11 cellular contexts compared by ENCODE assay signal in genomic region chr3:46539443-46540005, GRCh38. TPM values are rescaled to one million over a fixed set of nuclear protein-coding genes. Genes with fewer than 3 reads are reported as not detected.
DNase-seq lines count a peak whose midpoint lies in the region; ATAC-seq, FAIRE-seq and TF ChIP-seq lines count a peak whose summit lies in the region.
"Had no signal": no experiment of that assay in that cellular context is flagged by ENCODE, and none has a peak within 500 bp of the region (broad histone marks: within the 10 kb centered on the region; RNA-seq: fewer than 3 reads in every experiment).

No MANE protein-coding gene starts in this region.

- peaks cover 15% of the 10 kb centered on the region for H3F3A ChIP-seq in Loucy (ENCODE audit: low read depth)

- 91% methylated on average over 9 of the region's 9 CpGs for WGBS in K562 (ENCODE audit: insufficient coverage, low coverage, missing lambda C conversion rate)
- 90 to 93% (median 90%) methylated on average over 9 of the region's 9 CpGs for WGBS in psoas muscle, 3 donors

- no peaks in the 10 kb centered on the region for H3K79me2 ChIP-seq in Loucy (ENCODE audit: insufficient read depth, low read length)
- H3K79me2 ChIP-seq in K562 (ENCODE audit: control insufficient read depth, insufficient read depth, low read length): no peaks in the 10 kb centered on the region

- in situ Hi-C loops in K562 (cut with MboI) (no loop called here), GM13976 (cut with MboI; ENCODE audit: low sequenced_read_pairs, unreplicated experiment) (no loop called here)

- H3K36me3 ChIP-seq in Loucy (ENCODE audit: insufficient read depth, low read length) (no peaks in the 10 kb centered on the region), K562 (ENCODE audit: control insufficient read depth, insufficient read depth, low read length) (no peaks in the 10 kb centered on the region), psoas muscle (ENCODE audit: insufficient read depth in 1 of 2, low read depth in 1 of 2) (peaks cover 3 to 88% of the 10 kb centered on the region in 2 donors)

- H3K9me3 ChIP-seq in Loucy (ENCODE audit: insufficient read depth, low read depth, low read length): no peaks in the 10 kb centered on the region
- H3K9me3 ChIP-seq in K562 (replicated peaks; ENCODE audit: control insufficient read depth, insufficient read depth, low read depth, low read length): no peaks in the 10 kb centered on the region
- no peaks in the 10 kb centered on the region for H3K9me3 ChIP-seq in psoas muscle

- TF ChIP-seq CTCF in Loucy (conservative IDR thresholded peaks at IDR 0.05; ENCODE audit: low read length) (no peak), K562 (IDR thresholded peaks at IDR 0.05 in 2 of 3, conservative IDR thresholded peaks at IDR 0.05 in 1 of 3; ENCODE audit: insufficient read depth in 2 of 3, low read depth in 1 of 3, low read length in 3 of 3) (no peak), psoas muscle (IDR thresholded peaks at IDR 0.05) (no peak), GM13976 (IDR thresholded peaks at IDR 0.05; ENCODE audit: borderline replicate concordance, control extremely low read depth, extremely low read depth, insufficient read depth, missing control alignments) (no peak)

- no peak for ATAC-seq in K562
- no peak for ATAC-seq in psoas muscle
- ATAC-seq in esophagus mucosa: no peak

- peak overlapping the region; percentile 7; the same call in 1 of the 2 replicates for H2AFZ ChIP-seq in Loucy (ENCODE audit: low read length)
- H2AFZ ChIP-seq in K562 (ENCODE audit: low read depth, low read length): peak overlapping the region; percentile 71

- BruUV-seq in K562 (replicated peaks; lab: Mats Ljungman, UMichigan): no TSS peak

- no peak for TF ChIP-seq EP300 in K562 (IDR thresholded peaks at IDR 0.05; ENCODE audit: low read length)

- POLR2A ChIA-PET in K562 (lab: Yijun Ruan, JAX): interaction anchor here (0.9 to 1.9 kb wide), 3 partner anchors 10 to 47 kb away, joined by 3 to 8 read pairs (median 4); no protein-coding TSS in a partner anchor

- no peak for TF ChIP-seq RAD21 in K562 (CRISPR knock-in tag; conservative IDR thresholded peaks at IDR 0.05 in 1 of 2, IDR thresholded peaks at IDR 0.05 in 1 of 2)

- H3K27me3 ChIP-seq in Loucy (ENCODE audit: insufficient read depth, low read length, poor library complexity, severe bottlenecking): no peaks in the 10 kb centered on the region
- H3K27me3 ChIP-seq in K562 (ENCODE audit: control insufficient read depth in 2 of 2, insufficient read depth in 2 of 2, low read length in 2 of 2): no peaks in the 10 kb centered on the region; a peak in 1 of 5 replicates
- H3K27me3 ChIP-seq in psoas muscle (ENCODE audit: insufficient read depth in 3 of 3, low read length in 2 of 3): no peaks in the 10 kb centered on the region

- H3K4me1 ChIP-seq in Loucy (ENCODE audit: insufficient read depth, low read length, poor library complexity, severe bottlenecking) (peaks cover 61% of the 10 kb centered on the region), K562 (replicated peaks in 1 of 2; ENCODE audit: control insufficient read depth in 2 of 2, insufficient read depth in 2 of 2, low read length in 2 of 2) (peaks cover 27 to 35% of the 10 kb centered on the region in 2 experiments; a peak in 4 of 5 replicates), psoas muscle (peaks cover 44% of the 10 kb centered on the region)

- no peaks in the 10 kb centered on the region for H3K9me2 ChIP-seq in Loucy (replicated peaks; ENCODE audit: low read depth, low read length)

- H3K4me3 ChIP-seq in Loucy (ENCODE audit: low read length, poor library complexity, severe bottlenecking) (peak overlapping the region; percentile 72), K562 (no peak overlapping the region), psoas muscle (no peak overlapping the region)

- FAIRE-seq in GM12892 (lab: Jason Lieb, UNC) (peak; percentile 42), K562 (lab: Jason Lieb, UNC) (no peak)

- H3K4me2 ChIP-seq in Loucy (ENCODE audit: low read depth, low read length, poor library complexity, severe bottlenecking): peak overlapping the region; percentile 97
- H3K4me2 ChIP-seq in K562 (ENCODE audit: insufficient read depth, low read length): peak overlapping the region; percentile 9; the same call in 1 of the 2 replicates

- peak overlapping the region; percentile 82 for H3K9ac ChIP-seq in Loucy (ENCODE audit: low read depth, low read length, poor library complexity, severe bottlenecking)
- 0 out of 4 replicates have a peak overlapping the region, but pooled peaks of 1 of the 2 experiments have one; percentile 11 for H3K9ac ChIP-seq in K562 (ENCODE audit: insufficient read depth in 1 of 2, low read depth in 2 of 2, low read length in 2 of 2)

- no peak overlapping the region for H3K27ac ChIP-seq in K562 (ENCODE audit: extremely low read depth, low read depth, low read length)
- peak overlapping the region; percentile 82 for H3K27ac ChIP-seq in psoas muscle

- H3K9me1 ChIP-seq in K562 (ENCODE audit: control insufficient read depth, insufficient read depth, low read length): no peaks in the 10 kb centered on the region

- intact Hi-C loops in K562 (cut with micrococcal nuclease): no loop called here
- intact Hi-C loops in psoas muscle (cut with DNase I): no loop called here

- no peak for DNase-seq in GM12892 (ENCODE audit: insufficient read length)
- no peak for DNase-seq in K562 (ENCODE audit: extremely low read depth in 1 of 4, low spot score in 3 of 4)
- DNase-seq in psoas muscle: no peak
- no peak for DNase-seq in GM13976 (ENCODE audit: low spot score)
- DNase-seq in NOMO-1 treated with dmso at 0.1 percent for 144 hours (lab: John Stamatoyannopoulos, UW; ENCODE audit: unreplicated experiment): no peak
- no peak for DNase-seq in NCI-H1436 treated with DMSO at 0.1 percent for 48 hours (lab: John Stamatoyannopoulos, UW)
- DNase-seq: DMS53 had no signal

- CTCF ChIA-PET in K562 (lab: Yijun Ruan, JAX; ENCODE audit: low intra/inter-chr PET ratio): no interaction called here

- H4K20me1 ChIP-seq in Loucy (ENCODE audit: insufficient read depth, low read length, poor library complexity, severe bottlenecking) (no peaks in the 10 kb centered on the region), K562 (replicated peaks; ENCODE audit: control insufficient read depth, insufficient read depth, low read length) (no peaks in the 10 kb centered on the region)

- TF ChIP-seq POLR2A in GM12892 (IDR thresholded peaks at IDR 0.05; ENCODE audit: low read depth, low read length): no peak
- TF ChIP-seq POLR2A in K562 (conservative IDR thresholded peaks at IDR 0.05): no peak

TF ChIP-seq in K562, 482 proteins besides CTCF, POLR2A, EP300 and RAD21 (continues in another document):
- TF ChIP-seq ZNF764 (CRISPR knock-in tag; IDR thresholded peaks at IDR 0.05; ENCODE audit: low read depth) (no peak), ZNF384 (IDR thresholded peaks at IDR 0.05; ENCODE audit: low read depth, low read length) (no peak)

RNA-seq across cellular contexts. Expression of gene LRRC2, which starts 26.6 kb away (rescaled TPM):
- polyA plus RNA-seq in GM12892 (2012; ENCODE audit: missing spikeins): not detected
- total RNA-seq in K562 (2011; cell fraction: chromatin; rRNA removed; ENCODE audit: low replicate concordance): not detected in 2 replicates
- total RNA-seq in K562 (2011; cell fraction: nucleolus; rRNA removed): not detected in 2 replicates
- total RNA-seq in K562 (2011; cell fraction: nucleoplasm; rRNA removed): not detected in 2 replicates
- total RNA-seq in K562 (2014; rRNA removed): not detected in 2 replicates
- not detected in 2 replicates for total RNA-seq in K562 (2014; rRNA removed; fragmentation: Illumina TruSeq; extraction: Trizol)
- total RNA-seq in K562 (2015; rRNA removed; fragmentation: Illumina TruSeq; extraction: Trizol): 0.04 TPM in 1 of 2 replicates, not detected in the other
- not detected in 2 replicates for total RNA-seq in K562 (2021)
- polyA plus RNA-seq in K562 (2011; rRNA removed): 0.04 and 0.07 TPM in 2 replicates
- not detected in 2 replicates for polyA plus RNA-seq in K562 (2011; cell fraction: cytosol; rRNA removed)
- not detected in 2 replicates for polyA plus RNA-seq in K562 (2011; cell fraction: nucleus; rRNA removed)
- polyA plus RNA-seq in K562 (2012): 0.03 and 0.17 TPM in 2 replicates
- 0.01 TPM in 1 of 2 replicates, not detected in the other for polyA plus RNA-seq in K562 (2014; fragmentation: Illumina TruSeq; extraction: Trizol)
- under 1 TPM in 1 of 2 experiments, not detected in 1; 0.04 TPM for polyA plus RNA-seq in K562 (2014; fragmentation: Nextera tagmentation; extraction: Ambion mirVana)
- 0.01 TPM in 1 of 2 replicates, not detected in the other for polyA plus RNA-seq in K562 (2014; rRNA removed)
- not detected in 2 replicates for polyA minus RNA-seq in K562 (2011; rRNA and poly(A)+ RNA removed)
- polyA minus RNA-seq in K562 (2011; cell fraction: cytosol; rRNA and poly(A)+ RNA removed): not detected in 2 replicates
- not detected in 2 replicates for polyA minus RNA-seq in K562 (2011; cell fraction: nucleus; rRNA and poly(A)+ RNA removed)
- 100 to 1,000 TPM in 1 of 4 donors, 10 to 100 TPM in 3; 65.1 to 160 (median 95.6) TPM for total RNA-seq in psoas muscle
- polyA plus RNA-seq in psoas muscle: 10 to 100 TPM in 2 of 3 donors, 1 to 10 TPM in 1; 8.3 to 60.3 (median 57.9) TPM
- total RNA-seq in esophagus mucosa: 0.28 TPM
- total RNA-seq: epithelial cell of proximal tubule had no signal

RNA-seq across cellular contexts. Expression of gene RTP3, which starts 41.7 kb away (rescaled TPM):
- not detected for polyA plus RNA-seq in GM12892 (2012; ENCODE audit: missing spikeins)
- not detected in 2 replicates for total RNA-seq in K562 (2011; cell fraction: chromatin; rRNA removed; ENCODE audit: low replicate concordance)
- total RNA-seq in K562 (2011; cell fraction: nucleolus; rRNA removed): not detected in 2 replicates
- total RNA-seq in K562 (2011; cell fraction: nucleoplasm; rRNA removed): not detected in 2 replicates
- total RNA-seq in K562 (2014; rRNA removed) (not detected in 2 replicates), K562 (2014; rRNA removed; fragmentation: Illumina TruSeq; extraction: Trizol) (not detected in 2 replicates), K562 (2015; rRNA removed; fragmentation: Illumina TruSeq; extraction: Trizol) (not detected in 2 replicates), K562 (2021) (not detected in 2 replicates), psoas muscle (not detected), esophagus mucosa (not detected)
- polyA plus RNA-seq in K562 (2011; rRNA removed) (not detected in 2 replicates), K562 (2014; fragmentation: Illumina TruSeq; extraction: Trizol) (not detected in 2 replicates), K562 (2014; fragmentation: Nextera tagmentation; extraction: Ambion mirVana) (not detected), K562 (2014; rRNA removed) (not detected in 2 replicates), psoas muscle (under 1 TPM in 1 of 3 donors, not detected in 2; 0.01 TPM)
- 0.04 TPM in 1 of 2 replicates, not detected in the other for polyA plus RNA-seq in K562 (2011; cell fraction: cytosol; rRNA removed)
- not detected in 2 replicates for polyA plus RNA-seq in K562 (2011; cell fraction: nucleus; rRNA removed)
- 0.08 TPM in 1 of 2 replicates, not detected in the other for polyA plus RNA-seq in K562 (2012)
- not detected in 2 replicates for polyA minus RNA-seq in K562 (2011; rRNA and poly(A)+ RNA removed)
- polyA minus RNA-seq in K562 (2011; cell fraction: cytosol; rRNA and poly(A)+ RNA removed): not detected in 2 replicates
- polyA minus RNA-seq in K562 (2011; cell fraction: nucleus; rRNA and poly(A)+ RNA removed): not detected in 2 replicates
- total RNA-seq: epithelial cell of proximal tubule, temporal lobe had no signal

Comparison
In these comparisons a context has a peak if more than half of its experiments do, and no peak if none do; other contexts are left out.
1. RNA of gene LRRC2, which starts 26.6 kb away (total RNA-seq): 65.1 to 160 TPM in psoas muscle; 0.28 TPM in esophagus mucosa (single experiment) and 0.04 TPM in K562; every median in the first group is over 10 times any median in the second.